In the genomic region with DNA sequence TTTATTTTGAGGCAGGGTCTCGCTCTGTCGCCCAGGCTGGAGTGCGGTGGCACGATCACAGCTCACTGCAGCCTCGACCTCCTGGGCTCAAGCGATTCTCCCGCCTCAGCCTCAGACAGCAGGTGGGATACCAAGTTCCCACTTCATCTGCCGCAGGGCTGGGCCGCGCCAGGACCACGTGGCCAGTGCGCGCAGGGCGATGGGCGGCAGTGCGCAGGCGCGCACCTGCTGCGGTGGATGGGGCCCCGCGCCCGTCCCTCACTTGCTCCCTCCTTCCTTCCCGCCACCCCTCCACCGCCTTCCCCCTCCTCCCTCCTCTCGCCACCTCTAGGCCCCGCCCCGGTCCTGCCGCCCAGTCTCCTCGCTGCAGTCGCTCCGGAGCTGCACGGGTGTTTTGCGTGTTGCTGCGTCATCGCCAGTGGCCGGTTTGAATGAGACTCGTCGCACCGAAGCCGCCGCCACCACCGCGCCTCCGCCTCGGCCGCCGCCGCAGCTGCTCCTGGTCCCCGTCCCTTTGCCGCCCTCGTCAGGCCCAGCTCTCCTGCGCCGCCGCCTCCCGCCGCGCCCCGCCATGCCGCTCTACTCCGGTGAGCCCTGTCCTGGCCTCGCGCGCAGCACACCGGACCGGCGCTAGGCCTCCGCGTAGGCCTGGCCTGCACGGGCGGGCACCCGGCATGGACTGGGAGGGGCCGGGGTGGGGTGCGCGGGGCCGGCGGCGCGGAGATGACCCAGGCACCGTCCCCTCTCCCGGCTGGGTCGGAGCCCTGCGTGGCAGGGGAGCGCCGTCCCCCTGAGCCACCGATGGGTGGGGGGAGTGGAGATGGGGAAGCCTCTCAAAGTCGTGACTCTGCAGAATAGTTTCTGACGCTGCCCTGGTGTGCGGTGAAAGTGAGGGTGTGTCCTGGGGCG, we compare ENCODE assay signal across 8 cellular contexts.
DNase-seq lines count a peak whose midpoint lies in the region; ATAC-seq and TF ChIP-seq lines count a peak whose summit lies in the region.

A gene (plus strand): TSS at position 430 of the 909 bp plus-strand sequence. CDS start 142 bp downstream, at position 572.

- H3K27ac Mint-ChIP-seq in activated naive CD4-positive, alpha-beta T cell treated with anti-CD3 and anti-CD28 coated beads, Interleukin-2, amount 50 U/mL, for 24 hours = peak within 1 kb of the TSS; percentile 98

- peak; percentile 7 for TF ChIP-seq CTCF in GM10266 (IDR thresholded peaks at IDR 0.05; ENCODE audit: control insufficient read depth, insufficient read depth, low read depth, missing control alignments)

- H3K4me3 Mint-ChIP-seq in activated naive CD4-positive, alpha-beta T cell treated with anti-CD3 and anti-CD28 coated beads, Interleukin-2, amount 50 U/mL, for 24 hours = peak within 1 kb of the TSS; percentile 97

- DNase-seq in GM10266 (ENCODE audit: extremely low spot score) = peak; percentile 99
- DNase-seq in NCI-H1092 treated with DMSO at 0.1 percent for 48 hours (lab: John Stamatoyannopoulos, UW) = peak; percentile 88
- peak; percentile 95 for DNase-seq in globus pallidus (ENCODE audit: low spot score)
- DNase-seq in nucleus accumbens (lab: John Stamatoyannopoulos, UW) = peak; percentile 52 to 99 (median 93)
- peak; percentile 93 for DNase-seq in superior temporal gyrus (ENCODE audit: extremely low spot score)

- ATAC-seq in HG02623 (IDR thresholded peaks at IDR 0.05; ENCODE audit: unreplicated experiment) (peak; percentile 93), SK-N-SH treated with all-trans-retinoic acid at 6 μM for 48 hours (peak; percentile 94)

- peaks cover 40% of the 10 kb centered on the region for H3K4me1 Mint-ChIP-seq in activated naive CD4-positive, alpha-beta T cell treated with anti-CD3 and anti-CD28 coated beads, Interleukin-2, amount 50 U/mL, for 24 hours

- peaks cover 7% of the 10 kb centered on the region for H3K36me3 Mint-ChIP-seq in activated naive CD4-positive, alpha-beta T cell treated with anti-CD3 and anti-CD28 coated beads, Interleukin-2, amount 50 U/mL, for 24 hours

- H3K9me3 Mint-ChIP-seq in activated naive CD4-positive, alpha-beta T cell treated with anti-CD3 and anti-CD28 coated beads, Interleukin-2, amount 50 U/mL, for 24 hours = no peaks in the 10 kb centered on the region

- H3K27me3 Mint-ChIP-seq in activated naive CD4-positive, alpha-beta T cell treated with anti-CD3 and anti-CD28 coated beads, Interleukin-2, amount 50 U/mL, for 24 hours = no peaks in the 10 kb centered on the region

TF ChIP-seq in SK-N-SH treated with all-trans-retinoic acid at 6 μM for 48 hours, 23 proteins besides CTCF, POLR2A, EP300 and RAD21:
- TF ChIP-seq ZNF565 (CRISPR knock-in tag; conservative IDR thresholded peaks at IDR 0.05; ENCODE audit: low read depth) (no peak), BACH2 (CRISPR knock-in tag; IDR thresholded peaks at IDR 0.05; ENCODE audit: borderline replicate concordance) (no peak), TCF4 (CRISPR knock-in tag; IDR thresholded peaks at IDR 0.05; ENCODE audit: borderline replicate concordance) (no peak), GLIS3 (CRISPR knock-in tag; IDR thresholded peaks at IDR 0.05) (no peak), PPARA (CRISPR knock-in tag; IDR thresholded peaks at IDR 0.05; ENCODE audit: borderline replicate concordance) (no peak), ZFP3 (CRISPR knock-in tag; IDR thresholded peaks at IDR 0.05) (no peak), RARB (CRISPR knock-in tag; IDR thresholded peaks at IDR 0.05) (no peak)
- TF ChIP-seq, protein P1, sequence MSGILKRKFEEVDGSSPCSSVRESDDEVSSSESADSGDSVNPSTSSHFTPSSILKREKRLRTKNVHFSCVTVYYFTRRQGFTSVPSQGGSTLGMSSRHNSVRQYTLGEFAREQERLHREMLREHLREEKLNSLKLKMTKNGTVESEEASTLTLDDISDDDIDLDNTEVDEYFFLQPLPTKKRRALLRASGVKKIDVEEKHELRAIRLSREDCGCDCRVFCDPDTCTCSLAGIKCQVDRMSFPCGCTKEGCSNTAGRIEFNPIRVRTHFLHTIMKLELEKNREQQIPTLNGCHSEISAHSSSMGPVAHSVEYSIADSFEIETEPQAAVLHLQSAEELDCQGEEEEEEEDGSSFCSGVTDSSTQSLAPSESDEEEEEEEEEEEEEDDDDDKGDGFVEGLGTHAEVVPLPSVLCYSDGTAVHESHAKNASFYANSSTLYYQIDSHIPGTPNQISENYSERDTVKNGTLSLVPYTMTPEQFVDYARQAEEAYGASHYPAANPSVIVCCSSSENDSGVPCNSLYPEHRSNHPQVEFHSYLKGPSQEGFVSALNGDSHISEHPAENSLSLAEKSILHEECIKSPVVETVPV (CRISPR knock-in tag; IDR thresholded peaks at IDR 0.05) = no peak

Comparison
In these comparisons a context has a peak if more than half of its experiments do, and no peak if none do; other contexts are left out.
1. Peak in every context shown above with its lines: DNase-seq and ATAC-seq.